Comparison of ENCODE assay signal across 25 cellular contexts in the genomic region with DNA sequence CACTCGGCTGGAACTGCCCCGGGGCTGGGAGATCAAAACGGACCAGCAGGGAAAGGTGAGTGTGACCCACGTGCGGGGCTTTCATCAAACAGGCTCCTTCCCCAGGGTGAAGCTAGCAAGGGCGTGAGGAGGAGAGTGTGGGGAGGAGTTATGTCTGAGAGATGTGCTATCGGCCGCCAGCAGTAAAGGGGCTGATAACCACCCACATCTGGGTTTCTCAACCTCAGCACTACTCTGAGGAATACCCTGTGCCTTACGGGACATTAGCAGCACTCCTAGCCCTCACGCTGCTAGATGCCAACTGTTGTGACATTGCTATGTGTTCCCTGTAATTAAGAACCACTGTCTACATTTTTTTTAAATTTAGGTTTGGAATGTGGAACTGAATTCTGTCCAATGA.
A peak's percentile ranks its signal among the peaks of the same experiment; 100 is the strongest.
DNase-seq lines count a peak whose midpoint lies in the region; ATAC-seq and TF ChIP-seq lines count a peak whose summit lies in the region.
"Had no signal": no experiment of that assay in that cellular context is flagged by ENCODE, and none has a peak within 500 bp of the region (broad histone marks: within the 10 kb centered on the region; RNA-seq: fewer than 3 reads in every experiment).

No MANE protein-coding gene starts in this region.

- H3K23ac ChIP-seq in trophoblast cell (ENCODE audit: low read length) = no peak overlapping the region

- no peaks in the 10 kb centered on the region for H3K79me2 ChIP-seq in trophoblast cell (ENCODE audit: control insufficient read depth, insufficient read depth, low read length, poor library complexity)

- H2BK12ac ChIP-seq in trophoblast cell (ENCODE audit: low read length) = no peak overlapping the region

- H3K27ac ChIP-seq in BLaER1 = no peak overlapping the region
- H3K27ac ChIP-seq in trophoblast cell (ENCODE audit: low read depth, low read length) = no peak overlapping the region
- H3K27ac ChIP-seq: SK-N-MC had no signal

- H3K9me3 ChIP-seq in BLaER1 = no peaks in the 10 kb centered on the region
- H3K9me3 ChIP-seq in trophoblast cell (ENCODE audit: insufficient read depth, low read depth, low read length) = no peaks in the 10 kb centered on the region

- H2AFZ ChIP-seq in trophoblast cell (ENCODE audit: insufficient read depth, low read length, poor library complexity) = no peak overlapping the region
- H2AFZ ChIP-seq: GM23338 had no signal

- H4K8ac ChIP-seq in trophoblast cell (ENCODE audit: low read depth, low read length) = no peak overlapping the region

- H3K18ac ChIP-seq in trophoblast cell (ENCODE audit: low read length) = no peak overlapping the region

- H4K20me1 ChIP-seq in BLaER1 = no peaks in the 10 kb centered on the region

- H3K9ac ChIP-seq in BLaER1 (no peak overlapping the region), trophoblast cell (ENCODE audit: low read length) (no peak overlapping the region)

- no peak overlapping the region for H4K91ac ChIP-seq in trophoblast cell (ENCODE audit: low read depth, low read length)

- H3K4me1 ChIP-seq in BLaER1 (peaks cover 33% of the 10 kb centered on the region), trophoblast cell (ENCODE audit: control insufficient read depth in 1 of 2, insufficient read depth in 2 of 2, low read length in 2 of 2) (no peaks in the 10 kb centered on the region)

- H3K4me2 ChIP-seq in BLaER1 = 0 out of 2 replicates have a peak overlapping the region, but pooled peaks have one; percentile 12
- H3K4me2 ChIP-seq in trophoblast cell (ENCODE audit: low read length) = no peak overlapping the region
- H3K4me2 ChIP-seq: GM23338 had no signal

- H2BK120ac ChIP-seq in trophoblast cell (ENCODE audit: insufficient read depth, low read length, poor library complexity) = no peak overlapping the region

- H3K4me3 ChIP-seq in BLaER1 (no peak overlapping the region), trophoblast cell (ENCODE audit: low read depth, low read length) (no peak overlapping the region)
- H3K4me3 ChIP-seq: GM23338, SK-N-MC had no signal

- WGBS in trophoblast cell (ENCODE audit: extremely low coverage, insufficient coverage, insufficient read length) = no CpG with 5 or more reads among the region's 10 CpGs

- ATAC-seq in HG03432 (IDR thresholded peaks at IDR 0.05; ENCODE audit: unreplicated experiment) (peak; percentile 76), HG02610 (IDR thresholded peaks at IDR 0.05; ENCODE audit: unreplicated experiment) (no peak)
- ATAC-seq: GM23338, PC-3 had no signal

- H3K79me1 ChIP-seq in trophoblast cell (ENCODE audit: low read length) = no peaks in the 10 kb centered on the region

- no peak overlapping the region for H4K12ac ChIP-seq in trophoblast cell (ENCODE audit: low read depth, low read length)

- no peak overlapping the region for H2BK5ac ChIP-seq in trophoblast cell (ENCODE audit: low read depth, low read length, poor library complexity)

- H3K27me3 ChIP-seq in BLaER1 (no peaks in the 10 kb centered on the region), trophoblast cell (ENCODE audit: insufficient read depth, low read length) (no peaks in the 10 kb centered on the region)

- no peak overlapping the region for H3K4ac ChIP-seq in trophoblast cell (ENCODE audit: low read depth, low read length)

- no peak overlapping the region for H3K14ac ChIP-seq in trophoblast cell (ENCODE audit: low read length)

- TF ChIP-seq POLR2A in erythroblast (IDR thresholded peaks at IDR 0.05; ENCODE audit: low read length) = no peak

- H3K36me3 ChIP-seq in BLaER1 (peaks cover 23% of the 10 kb centered on the region; the same call in 1 of the 2 replicates), trophoblast cell (ENCODE audit: control insufficient read depth in 1 of 2, insufficient read depth in 2 of 2, low read length in 2 of 2) (no peaks in the 10 kb centered on the region)

- H2AK5ac ChIP-seq in trophoblast cell (ENCODE audit: low read length) = no peak overlapping the region

- peak; percentile 7 to 22 for DNase-seq in erythroblast (lab: John Stamatoyannopoulos, UW)
- peak; percentile 98 to 99 for DNase-seq in trophoblast cell
- DNase-seq in COLO829 (ENCODE audit: low spot score) = no peak
- DNase-seq in activated gamma-delta T cell treated with Interleukin-2 at 50 U/mL for 16 hours = no peak
- DNase-seq: CD4-positive, CD25-positive, alpha-beta regulatory T cell; COR-L47; DMS 273 treated with DMSO at 0.1 percent for 48 hours; DMS79 treated with DMSO at 0.1 percent for 48 hours; HCEC 1CT; KBM-7; MM.1S; NCI-H1092; NCI-H1436; NCI-H187 treated with DMSO at 0.1 percent for 48 hours; NCI-H2107; NCI-H446 treated with DMSO at 0.1 percent for 48 hours; NCI-H526 treated with DMSO at 0.1 percent for 48 hours; PC-3; SHP77 treated with DMSO at 0.1 percent for 48 hours; SW 1271 had no signal

Comparison
In these comparisons a context has a peak if more than half of its experiments do, and no peak if none do; other contexts are left out.
1. DNase-seq: peak in erythroblast (2 of 2) and trophoblast cell (2 of 2); none in COLO829 (single experiment) and activated gamma-delta T cell treated with Interleukin-2 at 50 U/mL for 16 hours (single experiment).